11 cellular contexts compared by ENCODE assay signal in the genomic region with DNA sequence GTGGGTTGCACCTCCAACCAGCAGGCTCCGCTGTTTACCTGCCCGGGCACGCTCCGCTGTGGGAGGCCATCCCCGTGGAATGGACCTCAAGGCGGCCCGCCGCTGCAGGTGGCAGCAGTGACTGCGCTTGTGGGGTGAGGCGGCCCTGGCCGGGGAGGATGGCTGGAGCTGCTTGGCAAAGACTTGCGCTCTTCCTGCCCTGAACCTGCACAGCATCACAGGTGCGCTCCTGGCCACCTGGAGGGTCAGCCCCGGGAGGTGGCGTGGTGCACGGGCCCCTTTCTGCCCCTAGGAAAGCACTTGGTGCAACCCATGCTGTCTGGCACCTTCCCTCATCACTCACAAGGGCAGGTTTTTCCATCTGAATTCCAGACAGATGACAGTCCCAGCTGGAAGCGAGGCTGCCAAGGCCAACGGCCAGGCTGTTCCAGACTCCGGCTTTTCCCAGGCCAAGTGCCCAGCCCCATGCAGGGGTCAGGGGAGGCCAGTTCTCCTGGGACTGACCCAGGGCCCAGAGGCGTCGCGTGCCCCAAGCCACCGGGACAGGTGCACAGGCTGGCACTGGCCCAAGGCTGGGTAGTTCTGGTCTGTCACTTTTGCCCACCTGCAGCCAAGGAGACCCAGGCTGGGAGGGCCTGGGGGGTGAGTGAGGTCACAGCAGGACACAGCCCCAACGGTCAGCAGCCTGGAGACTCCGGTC.
DNase-seq lines count a peak whose midpoint lies in the region; ATAC-seq and TF ChIP-seq lines count a peak whose summit lies in the region.
"Had no signal": no experiment of that assay in that cellular context is flagged by ENCODE, and none has a peak within 500 bp of the region (broad histone marks: within the 10 kb centered on the region; RNA-seq: fewer than 3 reads in every experiment).

No MANE protein-coding gene starts in this region.

- ATAC-seq in RWPE2 (ENCODE audit: low read depth) (peak; percentile 88), HG03108 (IDR thresholded peaks at IDR 0.05; ENCODE audit: unreplicated experiment) (no peak), GM18907 (IDR thresholded peaks at IDR 0.05; ENCODE audit: unreplicated experiment) (no peak), HG02759 (IDR thresholded peaks at IDR 0.05; ENCODE audit: unreplicated experiment) (no peak)

- H3K4me1 ChIP-seq in RWPE2 (ENCODE audit: insufficient read depth, poor library complexity, severe bottlenecking), result peaks cover 10% of the 10 kb centered on the region
- H3K4me1 ChIP-seq: colonic mucosa had no signal

- TF ChIP-seq EP300 in Ishikawa (IDR thresholded peaks at IDR 0.05; ENCODE audit: borderline replicate concordance), result peak; percentile 98

- peak overlapping the region; percentile 4 for H3K27ac ChIP-seq in RWPE2 (ENCODE audit: poor library complexity, severe bottlenecking)
- H3K27ac ChIP-seq: colonic mucosa, ovary had no signal

- peak; percentile 83 for TF ChIP-seq CTCF in RWPE2 (IDR thresholded peaks at IDR 0.05; ENCODE audit: poor library complexity, severe bottlenecking)

- H3K27me3 ChIP-seq in RWPE2 (ENCODE audit: insufficient read depth, poor library complexity, severe bottlenecking), result peaks cover 3% of the 10 kb centered on the region
- H3K27me3 ChIP-seq: ovary had no signal

- peak; percentile 72 for TF ChIP-seq RAD21 in Ishikawa (IDR thresholded peaks at IDR 0.05; ENCODE audit: low read depth)

- in situ Hi-C loops in ACHN (cut with HindIII; ENCODE audit: low pct_ligation_motif_present, low pct_unique_long_range_greater_than_20kb, low sequenced_read_pairs), result no loop called here

- peak overlapping the region; percentile 4 for H3K4me3 ChIP-seq in RWPE2 (ENCODE audit: severe bottlenecking)
- H3K4me3 ChIP-seq: colonic mucosa, ovary had no signal

- DNase-seq in ACHN (peak; percentile 78), RWPE2 (ENCODE audit: low spot score) (peak; percentile 93), iris pigment epithelial cell (ENCODE audit: low read depth) (peak; percentile 18), OCI-M2 (lab: John Stamatoyannopoulos, UW; ENCODE audit: unreplicated experiment) (no peak)
- DNase-seq: CD4-positive, alpha-beta memory T cell; colonic mucosa had no signal

- no peaks in the 10 kb centered on the region for H3K36me3 ChIP-seq in RWPE2 (ENCODE audit: low read depth)
- H3K36me3 ChIP-seq: colonic mucosa, ovary had no signal

- no peaks in the 10 kb centered on the region for H3K9me3 ChIP-seq in RWPE2 (ENCODE audit: severe bottlenecking)
- H3K9me3 ChIP-seq: colonic mucosa, ovary had no signal

TF ChIP-seq in Ishikawa, 13 proteins besides CTCF, POLR2A, EP300 and RAD21:
- TF ChIP-seq, protein P1, sequence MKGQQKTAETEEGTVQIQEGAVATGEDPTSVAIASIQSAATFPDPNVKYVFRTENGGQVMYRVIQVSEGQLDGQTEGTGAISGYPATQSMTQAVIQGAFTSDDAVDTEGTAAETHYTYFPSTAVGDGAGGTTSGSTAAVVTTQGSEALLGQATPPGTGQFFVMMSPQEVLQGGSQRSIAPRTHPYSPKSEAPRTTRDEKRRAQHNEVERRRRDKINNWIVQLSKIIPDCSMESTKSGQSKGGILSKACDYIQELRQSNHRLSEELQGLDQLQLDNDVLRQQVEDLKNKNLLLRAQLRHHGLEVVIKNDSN (IDR thresholded peaks at IDR 0.05), result peak; percentile 41
- TF ChIP-seq YY1 (IDR thresholded peaks at IDR 0.05; ENCODE audit: low read depth) (peak; percentile 13; the same call in 1 of the 2 replicates), TAF1 (IDR thresholded peaks at IDR 0.05; ENCODE audit: low read depth) (0 out of 2 replicates have a peak, but pooled peaks have one; percentile 23), CREB1 (IDR thresholded peaks at IDR 0.05; ENCODE audit: low read depth) (no peak), TCF12 (IDR thresholded peaks at IDR 0.05; ENCODE audit: low read depth) (peak; percentile 100), TEAD4 (IDR thresholded peaks at IDR 0.05) (peak; percentile 89), FOXM1 (IDR thresholded peaks at IDR 0.05; ENCODE audit: borderline replicate concordance, low read depth) (peak; percentile 97), MAX (IDR thresholded peaks at IDR 0.05) (peak; percentile 75; the same call in 1 of the 2 replicates), EGR1 (IDR thresholded peaks at IDR 0.05) (peak; percentile 16), NFIC (IDR thresholded peaks at IDR 0.05) (peak; percentile 98), ZBTB7A (IDR thresholded peaks at IDR 0.05; ENCODE audit: low read depth) (peak; percentile 83), CEBPB (IDR thresholded peaks at IDR 0.05) (no peak)
- TF ChIP-seq, protein P2, sequence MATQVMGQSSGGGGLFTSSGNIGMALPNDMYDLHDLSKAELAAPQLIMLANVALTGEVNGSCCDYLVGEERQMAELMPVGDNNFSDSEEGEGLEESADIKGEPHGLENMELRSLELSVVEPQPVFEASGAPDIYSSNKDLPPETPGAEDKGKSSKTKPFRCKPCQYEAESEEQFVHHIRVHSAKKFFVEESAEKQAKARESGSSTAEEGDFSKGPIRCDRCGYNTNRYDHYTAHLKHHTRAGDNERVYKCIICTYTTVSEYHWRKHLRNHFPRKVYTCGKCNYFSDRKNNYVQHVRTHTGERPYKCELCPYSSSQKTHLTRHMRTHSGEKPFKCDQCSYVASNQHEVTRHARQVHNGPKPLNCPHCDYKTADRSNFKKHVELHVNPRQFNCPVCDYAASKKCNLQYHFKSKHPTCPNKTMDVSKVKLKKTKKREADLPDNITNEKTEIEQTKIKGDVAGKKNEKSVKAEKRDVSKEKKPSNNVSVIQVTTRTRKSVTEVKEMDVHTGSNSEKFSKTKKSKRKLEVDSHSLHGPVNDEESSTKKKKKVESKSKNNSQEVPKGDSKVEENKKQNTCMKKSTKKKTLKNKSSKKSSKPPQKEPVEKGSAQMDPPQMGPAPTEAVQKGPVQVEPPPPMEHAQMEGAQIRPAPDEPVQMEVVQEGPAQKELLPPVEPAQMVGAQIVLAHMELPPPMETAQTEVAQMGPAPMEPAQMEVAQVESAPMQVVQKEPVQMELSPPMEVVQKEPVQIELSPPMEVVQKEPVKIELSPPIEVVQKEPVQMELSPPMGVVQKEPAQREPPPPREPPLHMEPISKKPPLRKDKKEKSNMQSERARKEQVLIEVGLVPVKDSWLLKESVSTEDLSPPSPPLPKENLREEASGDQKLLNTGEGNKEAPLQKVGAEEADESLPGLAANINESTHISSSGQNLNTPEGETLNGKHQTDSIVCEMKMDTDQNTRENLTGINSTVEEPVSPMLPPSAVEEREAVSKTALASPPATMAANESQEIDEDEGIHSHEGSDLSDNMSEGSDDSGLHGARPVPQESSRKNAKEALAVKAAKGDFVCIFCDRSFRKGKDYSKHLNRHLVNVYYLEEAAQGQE (IDR thresholded peaks at IDR 0.05; ENCODE audit: low read depth), result peak; percentile 32
TF ChIP-seq in Ishikawa: peak in this region for 11.
